23 cellular contexts compared by ENCODE assay signal in genomic region chr9:109863961-109864360, GRCh38.
"Had no signal": no experiment of that assay in that cellular context is flagged by ENCODE, and none has a peak within 500 bp of the region (broad histone marks: within the 10 kb centered on the region; RNA-seq: fewer than 3 reads in every experiment).

No MANE protein-coding gene starts in this region.

- H3K4me3 Mint-ChIP-seq: activated T-cell treated with anti-CD3 and anti-CD28 coated beads, Interleukin-2, amount 50 U/mL, for 72 hours; mesothelial cell of epicardium; naive thymus-derived CD4-positive, alpha-beta T cell had no signal

- ATAC-seq: activated naive CD4-positive, alpha-beta T cell treated with anti-CD3 and anti-CD28 coated beads, Interleukin-2, amount 50 U/mL, for 72 hours; activated T-cell treated with anti-CD3 and anti-CD28 coated beads, Interleukin-2, amount 50 U/mL, for 72 hours; gastroesophageal sphincter; naive thymus-derived CD4-positive, alpha-beta T cell; pancreas had no signal

- H3K9me3 ChIP-seq: colonic mucosa, gastroesophageal sphincter, pancreas, prostate gland, spleen, upper lobe of left lung had no signal

- H3K36me3 Mint-ChIP-seq: activated naive CD4-positive, alpha-beta T cell treated with anti-CD3 and anti-CD28 coated beads, Interleukin-2, amount 50 U/mL, for 72 hours; mesothelial cell of epicardium; naive thymus-derived CD4-positive, alpha-beta T cell had no signal

- H3K4me1 Mint-ChIP-seq: naive thymus-derived CD4-positive, alpha-beta T cell had no signal

- H3K4me3 ChIP-seq: colonic mucosa, gastroesophageal sphincter, pancreas, prostate gland, spleen, upper lobe of left lung had no signal

- H3K27ac Mint-ChIP-seq: activated T-cell treated with anti-CD3 and anti-CD28 coated beads, Interleukin-2, amount 50 U/mL, for 72 hours; mesothelial cell of epicardium; naive thymus-derived CD4-positive, alpha-beta T cell had no signal

- DNase-seq: activated CD4-positive, alpha-beta T cell treated with anti-CD3 and anti-CD28 coated beads for 4 hours; activated CD4-positive, alpha-beta T cell treated with anti-CD3 and anti-CD28 coated beads, Interleukin-2, amount 50 U/mL, for 4 hours; activated naive CD4-positive, alpha-beta T cell; activated T-cell treated with anti-CD3 and anti-CD28 coated beads for 4 hours; activated T-cell treated with anti-CD3 and anti-CD28 coated beads, Interleukin-2, amount 50 U/mL, for 72 hours; anterior cingulate cortex; cerebellar nuclear complex; colonic mucosa; effector memory CD4-positive, alpha-beta T cell; mammary epithelial cell; naive thymus-derived CD4-positive, alpha-beta T cell; nucleus accumbens; pancreas; retina; spleen; stimulated activated CD4-positive, alpha-beta T cell treated with anti-CD3 and anti-CD28 coated beads, Interleukin-2, amount 100 ng/mL, for 48 hours; stimulated activated naive CD4-positive, alpha-beta T cell treated with Interleukin-2 at 50 U/mL for 16 hours; T-helper 1 cell; upper lobe of left lung had no signal

- H3K27ac ChIP-seq: colonic mucosa, pancreas, prostate gland, spleen had no signal

- H3K27me3 ChIP-seq: colonic mucosa, gastroesophageal sphincter, pancreas, upper lobe of left lung had no signal

- H3K4me1 ChIP-seq: colonic mucosa, pancreas, prostate gland, spleen had no signal

- H3K36me3 ChIP-seq: colonic mucosa, gastroesophageal sphincter, pancreas, prostate gland, spleen, upper lobe of left lung had no signal
